In the genomic region with DNA sequence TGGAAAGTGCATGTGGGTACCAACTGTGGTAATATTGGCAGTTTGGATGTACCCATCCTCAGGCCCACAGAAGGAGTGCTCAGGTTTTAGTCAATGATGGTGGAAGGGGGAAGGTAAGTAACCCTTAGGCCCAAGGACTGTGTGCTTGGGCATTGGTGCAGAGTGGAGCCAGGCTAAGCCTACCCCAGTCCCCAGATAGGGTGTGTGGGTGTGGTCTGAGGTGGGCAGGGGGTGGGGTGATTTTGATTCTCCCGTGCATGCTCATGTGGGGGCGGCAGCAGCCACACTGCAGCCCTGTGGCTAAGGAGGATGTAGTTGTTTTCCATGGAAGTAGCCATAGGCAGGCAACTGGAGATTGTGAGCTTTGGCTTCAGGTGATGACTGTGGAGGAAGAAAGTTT, we compare ENCODE assay signal across 25 cellular contexts.
DNase-seq lines count a peak whose midpoint lies in the region; ATAC-seq, FAIRE-seq and TF ChIP-seq lines count a peak whose summit lies in the region.
"Had no signal": no experiment of that assay in that cellular context is flagged by ENCODE, and none has a peak within 500 bp of the region (broad histone marks: within the 10 kb centered on the region; RNA-seq: fewer than 3 reads in every experiment).

No MANE protein-coding gene starts in this region.

- no peak for ATAC-seq in HG03565 (IDR thresholded peaks at IDR 0.05; ENCODE audit: unreplicated experiment)

- no peak overlapping the region for H4K91ac ChIP-seq in neuronal stem cell (ENCODE audit: low read depth, low read length, poor library complexity)

- no peak for FAIRE-seq in kidney (lab: Jason Lieb, UNC)
- FAIRE-seq: A204.1, G401.6, GM12891, GM19239 had no signal

- H2AFZ ChIP-seq in SU-DHL-6 (ENCODE audit: low read depth, low read length, severe bottlenecking) = peak overlapping the region; percentile 32
- no peak overlapping the region for H2AFZ ChIP-seq in neuronal stem cell (ENCODE audit: low read length)

- no peaks in the 10 kb centered on the region for H3K79me2 ChIP-seq in SU-DHL-6 (ENCODE audit: insufficient read depth, low read length)

- no peak overlapping the region for H3K4ac ChIP-seq in neuronal stem cell (ENCODE audit: low read length)

- H3K18ac ChIP-seq in neuronal stem cell (ENCODE audit: low read length) = no peak overlapping the region

- H3K4me3 ChIP-seq in SU-DHL-6 (ENCODE audit: insufficient read depth, low read length, poor library complexity, severe bottlenecking) = no peak overlapping the region
- no peak overlapping the region for H3K4me3 ChIP-seq in kidney (ENCODE audit: low read length in 2 of 2)
- H3K4me3 ChIP-seq in neuronal stem cell (ENCODE audit: low read length in 2 of 2) = no peak overlapping the region
- H3K4me3 ChIP-seq: BLaER1 had no signal

- H2BK12ac ChIP-seq in neuronal stem cell (ENCODE audit: low read length) = no peak overlapping the region

- intact Hi-C loops in kidney (cut with DNase I) = no loop called here

- no peaks in the 10 kb centered on the region for H3F3A ChIP-seq in SU-DHL-6 (ENCODE audit: insufficient read depth)

- H3K14ac ChIP-seq in neuronal stem cell (ENCODE audit: low read length) = peak overlapping the region; percentile 64

- WGBS in neuronal stem cell (ENCODE audit: extremely low coverage in 2 of 2, insufficient read length in 2 of 2, insufficient replicate concordance in 1 of 2), 2 donors = no CpG with 5 or more reads among the region's 2 CpGs

- H2BK15ac ChIP-seq in neuronal stem cell (ENCODE audit: low read length) = no peak overlapping the region

- peak overlapping the region; percentile 76 for H4K8ac ChIP-seq in neuronal stem cell (ENCODE audit: low read depth, low read length)

- H3K27me3 ChIP-seq in SU-DHL-6 (ENCODE audit: low read length) (no peaks in the 10 kb centered on the region), neuronal stem cell (ENCODE audit: control insufficient read depth in 3 of 3, insufficient read depth in 3 of 3, low read depth in 1 of 3, low read length in 3 of 3) (no peaks in the 10 kb centered on the region)
- H3K27me3 ChIP-seq: BE2C, BLaER1 had no signal

- H2BK120ac ChIP-seq in neuronal stem cell (ENCODE audit: low read depth, low read length) = no peak overlapping the region

- no peaks in the 10 kb centered on the region for H3K9me2 ChIP-seq in SU-DHL-6 (replicated peaks; ENCODE audit: insufficient read depth, low read length)

- no peaks in the 10 kb centered on the region for H4K20me1 ChIP-seq in SU-DHL-6 (ENCODE audit: low read depth, low read length)
- H4K20me1 ChIP-seq: BLaER1 had no signal

- no peak overlapping the region for H2AK5ac ChIP-seq in neuronal stem cell (ENCODE audit: low read depth, low read length)

- TF ChIP-seq CTCF in SU-DHL-6 (IDR thresholded peaks at IDR 0.05; ENCODE audit: insufficient read depth, low read length, poor library complexity, severe bottlenecking) (no peak), kidney (IDR thresholded peaks at IDR 0.05; ENCODE audit: borderline replicate concordance, extremely low read depth, insufficient read depth) (no peak)

- no peak overlapping the region for H3K27ac ChIP-seq in SU-DHL-6 (ENCODE audit: low read depth, low read length)
- no peak overlapping the region for H3K27ac ChIP-seq in kidney (ENCODE audit: low read depth in 2 of 2, low read length in 2 of 2)
- no peak overlapping the region for H3K27ac ChIP-seq in neuronal stem cell (replicated peaks; ENCODE audit: low read length)
- H3K27ac ChIP-seq: BLaER1 had no signal

- H3K4me2 ChIP-seq in SU-DHL-6 (ENCODE audit: low read depth, low read length, poor library complexity, severe bottlenecking) (no peak overlapping the region), neuronal stem cell (ENCODE audit: insufficient read depth, low read length, poor library complexity, severe bottlenecking) (no peak overlapping the region)
- H3K4me2 ChIP-seq: BLaER1 had no signal

- H3K23ac ChIP-seq in neuronal stem cell (ENCODE audit: low read depth, low read length, poor library complexity) = no peak overlapping the region

- DNase-seq in kidney (peak; percentile 22), neuronal stem cell (ENCODE audit: low spot score) (no peak), NCI-H510A treated with DMSO at 0.1 percent for 48 hours (lab: John Stamatoyannopoulos, UW) (no peak), NCI-H1694 (lab: John Stamatoyannopoulos, UW) (no peak), DMS79 treated with DMSO at 0.1 percent for 48 hours (lab: John Stamatoyannopoulos, UW) (no peak)
- DNase-seq: 8988T; ACHN; BE2C; C1 segment of cervical spinal cord; CD4-positive, alpha-beta memory T cell; CD4-positive, CD25-positive, alpha-beta regulatory T cell; CD8-positive, alpha-beta memory T cell; COR-L47; DMS 273 treated with DMSO at 0.1 percent for 48 hours; DMS153; DMS53; DMS79; GF-D8 had no signal

- H3K9ac ChIP-seq in SU-DHL-6 (ENCODE audit: low read length) (no peak overlapping the region), kidney (ENCODE audit: low read length in 2 of 2) (no peak overlapping the region), neuronal stem cell (ENCODE audit: low read depth, low read length, poor library complexity) (no peak overlapping the region)
- H3K9ac ChIP-seq: BLaER1 had no signal

- H3K79me1 ChIP-seq in neuronal stem cell (ENCODE audit: low read depth, low read length) = no peaks in the 10 kb centered on the region

- no peak overlapping the region for H2BK5ac ChIP-seq in neuronal stem cell (ENCODE audit: low read length)

- H3K36me3 ChIP-seq in SU-DHL-6 (ENCODE audit: low read length) (0 out of 2 replicates have a peak, but pooled peaks cover 3% of the 10 kb centered on the region), kidney (ENCODE audit: control insufficient read depth in 1 of 2, insufficient read depth in 2 of 2, low read length in 2 of 2) (no peaks in the 10 kb centered on the region), neuronal stem cell (replicated peaks in 1 of 2; ENCODE audit: control insufficient read depth in 2 of 2, insufficient read depth in 2 of 2, low read length in 2 of 2) (no peaks in the 10 kb centered on the region)
- H3K36me3 ChIP-seq: BE2C, BLaER1 had no signal

- H3K4me1 ChIP-seq in kidney (ENCODE audit: control insufficient read depth in 1 of 2, insufficient read depth in 1 of 2, low read depth in 1 of 2, low read length in 2 of 2) (no peaks in the 10 kb centered on the region), neuronal stem cell (ENCODE audit: control insufficient read depth in 2 of 2, insufficient read depth in 1 of 2, low read depth in 1 of 2, low read length in 2 of 2) (peaks cover 0 to 2% of the 10 kb centered on the region in 2 donors)
- H3K4me1 ChIP-seq: BE2C, BLaER1 had no signal

- H3K9me3 ChIP-seq in SU-DHL-6 (ENCODE audit: insufficient read depth, low read length) (peaks cover 6% of the 10 kb centered on the region; the same call in 1 of the 2 replicates), kidney (ENCODE audit: control insufficient read depth in 1 of 2, low read length in 2 of 2) (no peaks in the 10 kb centered on the region), neuronal stem cell (replicated peaks in 1 of 2; ENCODE audit: control insufficient read depth in 2 of 2, insufficient read depth in 1 of 2, low read depth in 1 of 2, low read length in 2 of 2) (no peaks in the 10 kb centered on the region)
- H3K9me3 ChIP-seq: BE2C, BLaER1 had no signal
